In genomic region chr7:76626581-76626980, GRCh38 we compare ENCODE assay signal across 7 cellular contexts. TPM values are rescaled to one million over a fixed set of nuclear protein-coding genes. Genes with fewer than 3 reads are reported as not detected.
DNase-seq lines count a peak whose midpoint lies in the region; ATAC-seq and TF ChIP-seq lines count a peak whose summit lies in the region.
"Not testable (repeated sequence)": the region's sequence is repeated elsewhere in the genome, so short reads cannot be mapped to it uniquely, and the experiment has no call there.

No MANE protein-coding gene starts in this region.

- not testable (repeated sequence) for TF ChIP-seq EP300 in ovary (IDR thresholded peaks at IDR 0.05)

- intact Hi-C loops in ovary (cut with DNase I): not testable (repeated sequence)

- not testable (repeated sequence) for TF ChIP-seq POLR2A in ovary (IDR thresholded peaks at IDR 0.05)

- H3K4me3 ChIP-seq in choroid plexus epithelial cell (ENCODE audit: low read depth, low read length): peak overlapping the region; percentile 59
- H3K4me3 ChIP-seq in iPS-11a (ENCODE audit: low read depth, low read length): peak overlapping the region; percentile 50
- peak overlapping the region; percentile 47 for H3K4me3 ChIP-seq in ovary

- 0 to 3% (median 1%) methylated on average over 9 to 24 of the region's 34 CpGs for WGBS in ovary, 3 donors

- TF ChIP-seq CTCF in choroid plexus epithelial cell (conservative IDR thresholded peaks at IDR 0.05; ENCODE audit: low read depth, low read length); ovary (IDR thresholded peaks at IDR 0.05): not testable (repeated sequence)

- peak overlapping the region; percentile 62 to 77 for H3K27ac ChIP-seq in ovary

- peak; percentile 46 for ATAC-seq in GM18909 (IDR thresholded peaks at IDR 0.05; ENCODE audit: poor library complexity, unreplicated experiment)
- ATAC-seq in HG02943 (IDR thresholded peaks at IDR 0.05; ENCODE audit: low read depth, unreplicated experiment): peak; percentile 36

- H3K36me3 ChIP-seq in ovary: not testable (repeated sequence)

- H3K9me3 ChIP-seq in ovary: not testable (repeated sequence)

- not testable (repeated sequence) for H3K27me3 ChIP-seq in ovary

- not testable (repeated sequence) for H3K4me1 ChIP-seq in ovary (ENCODE audit: insufficient read depth)

- peak; percentile 10 for DNase-seq in NCI-H146 (lab: John Stamatoyannopoulos, UW)
- DNase-seq in activated CD4-positive, alpha-beta T cell treated with anti-CD3 and anti-CD28 coated beads, Interleukin-2, amount 50 U/mL, for 48 hours: peak; percentile 23 to 41
- peak; percentile 7 for DNase-seq in choroid plexus epithelial cell (ENCODE audit: low read depth)
- DNase-seq in ovary: peak in 4 of 5 donors; percentile 10 to 46 (median 38)

RNA-seq across cellular contexts. Expression of gene POMZP3, which starts 0.5 kb away (rescaled TPM):
- total RNA-seq in ovary: 10 to 100 TPM in 4 of 7 donors, 1 to 10 TPM in 3; 5.2 to 36.2 (median 16.9) TPM
- polyA plus RNA-seq in ovary: 10 to 100 TPM; 10.2 to 15.3 TPM

Comparison
In these comparisons a context has a peak if more than half of its experiments do, and no peak if none do; other contexts are left out.
1. Peak in every context shown above with its lines: DNase-seq, ATAC-seq, H3K4me3 ChIP-seq and H3K27ac ChIP-seq.